17 cellular contexts compared by ENCODE assay signal in genomic region chr1:204321665-204322064, GRCh38. TPM values are rescaled to one million over a fixed set of nuclear protein-coding genes. Genes with fewer than 3 reads are reported as not detected.
DNase-seq lines count a peak whose midpoint lies in the region; ATAC-seq and TF ChIP-seq lines count a peak whose summit lies in the region.
"Had no signal": no experiment of that assay in that cellular context is flagged by ENCODE, and none has a peak within 500 bp of the region (broad histone marks: within the 10 kb centered on the region; RNA-seq: fewer than 3 reads in every experiment).

No MANE protein-coding gene starts in this region.

- TF ChIP-seq CTCF in BE2C (IDR thresholded peaks at IDR 0.05; ENCODE audit: low read depth, low read length) = no peak
- TF ChIP-seq CTCF in RWPE2 (IDR thresholded peaks at IDR 0.05; ENCODE audit: poor library complexity, severe bottlenecking) = no peak
- TF ChIP-seq CTCF in nephron progenitor cell (IDR thresholded peaks at IDR 0.05) = no peak

- no peak overlapping the region for H3K27ac ChIP-seq in RWPE2 (ENCODE audit: poor library complexity, severe bottlenecking)
- H3K27ac ChIP-seq: BLaER1 treated with 17β-estradiol and CSF1 and Interleukin-3, amounts not matched to agents 10 nM and 100 nM; body of pancreas; pancreas had no signal

- H3K4me3 Mint-ChIP-seq in nephron progenitor cell = no peak overlapping the region
- H3K4me3 Mint-ChIP-seq: activated T-helper 17 cell treated with anti-CD3 and anti-CD28 coated beads, Interleukin-2, amount 50 U/mL, for 72 hours had no signal

- H3K4me1 Mint-ChIP-seq in nephron progenitor cell = peaks cover 17% of the 10 kb centered on the region

- H3K4me1 ChIP-seq in BE2C (peaks cover 30% of the 10 kb centered on the region), RWPE2 (ENCODE audit: insufficient read depth, poor library complexity, severe bottlenecking) (peaks cover 35% of the 10 kb centered on the region)
- H3K4me1 ChIP-seq: body of pancreas, pancreas had no signal

- ATAC-seq in RWPE2 (ENCODE audit: low read depth) = 0 out of 3 replicates have a peak, but pooled peaks have one; percentile 30
- ATAC-seq in GM18511 (IDR thresholded peaks at IDR 0.05; ENCODE audit: unreplicated experiment) = no peak
- no peak for ATAC-seq in GM21390 (IDR thresholded peaks at IDR 0.05; ENCODE audit: unreplicated experiment)
- ATAC-seq: activated T-helper 17 cell treated with anti-CD3 and anti-CD28 coated beads, Interleukin-2, amount 50 U/mL, for 72 hours; body of pancreas; GM12878 had no signal

- no peaks in the 10 kb centered on the region for H3K27me3 ChIP-seq in BE2C
- H3K27me3 ChIP-seq in RWPE2 (ENCODE audit: insufficient read depth, poor library complexity, severe bottlenecking) = no peaks in the 10 kb centered on the region
- H3K27me3 ChIP-seq: BLaER1 treated with 17β-estradiol and CSF1 and Interleukin-3, amounts not matched to agents 10 nM and 100 nM; body of pancreas; pancreas had no signal

- H3K27ac Mint-ChIP-seq in nephron progenitor cell = peak overlapping the region; percentile 32
- H3K27ac Mint-ChIP-seq: activated T-helper 17 cell treated with anti-CD3 and anti-CD28 coated beads, Interleukin-2, amount 50 U/mL, for 72 hours had no signal

- H3K27me3 Mint-ChIP-seq in nephron progenitor cell (ENCODE audit: low read depth, poor library complexity) = peaks cover 43% of the 10 kb centered on the region

- peak; percentile 45 for DNase-seq in BE2C
- DNase-seq in RWPE2 (ENCODE audit: low spot score) = no peak
- peak; percentile 21 for DNase-seq in fibroblast of gingiva (ENCODE audit: low read depth)
- DNase-seq in nephron progenitor cell = no peak
- no peak for DNase-seq in NCI-H1417 treated with DMSO at 0.1 percent for 48 hours (lab: John Stamatoyannopoulos, UW)
- DNase-seq in activated CD8-positive, alpha-beta memory T cell treated with anti-CD3 and anti-CD28 coated beads, Interleukin-2, amount 50 U/mL, for 48 hours = no peak
- DNase-seq: activated CD4-positive, alpha-beta T cell treated with anti-CD3 and anti-CD28 coated beads for 4 hours; body of pancreas; DMS79; NCI-H2107; pancreas; T-helper 1 cell had no signal

- no peaks in the 10 kb centered on the region for H3K9me3 Mint-ChIP-seq in nephron progenitor cell
- H3K9me3 Mint-ChIP-seq: activated T-helper 17 cell treated with anti-CD3 and anti-CD28 coated beads, Interleukin-2, amount 50 U/mL, for 72 hours had no signal

- H3K9me3 ChIP-seq in BE2C (no peaks in the 10 kb centered on the region), RWPE2 (ENCODE audit: severe bottlenecking) (no peaks in the 10 kb centered on the region)
- H3K9me3 ChIP-seq: BLaER1 treated with 17β-estradiol and CSF1 and Interleukin-3, amounts not matched to agents 10 nM and 100 nM; body of pancreas; pancreas had no signal

- H3K36me3 Mint-ChIP-seq in nephron progenitor cell (ENCODE audit: low read depth) = no peaks in the 10 kb centered on the region

- no peak overlapping the region for H3K4me3 ChIP-seq in BE2C (ENCODE audit: low read depth, low read length)
- H3K4me3 ChIP-seq in RWPE2 (ENCODE audit: severe bottlenecking) = no peak overlapping the region
- H3K4me3 ChIP-seq: BLaER1 treated with 17β-estradiol and CSF1 and Interleukin-3, amounts not matched to agents 10 nM and 100 nM; body of pancreas; GM12878; pancreas had no signal

- H3K36me3 ChIP-seq in BE2C (peaks cover 3% of the 10 kb centered on the region; the same call in 1 of the 2 replicates), RWPE2 (ENCODE audit: low read depth) (no peaks in the 10 kb centered on the region)
- H3K36me3 ChIP-seq: BLaER1 treated with 17β-estradiol and CSF1 and Interleukin-3, amounts not matched to agents 10 nM and 100 nM; pancreas had no signal

RNA-seq across cellular contexts. Expression of gene PLEKHA6, which starts 38.1 kb away (rescaled TPM):
- 47.9 TPM for polyA plus RNA-seq in BE2C (2012; ENCODE audit: insufficient read depth, insufficient read length, low read depth)

Comparison
In these comparisons a context has a peak if more than half of its experiments do, and no peak if none do; other contexts are left out.
1. DNase-seq: peak in BE2C (single experiment) and fibroblast of gingiva (single experiment); none in RWPE2 (single experiment), nephron progenitor cell (single experiment), NCI-H1417 treated with DMSO at 0.1 percent for 48 hours (single experiment) and activated CD8-positive, alpha-beta memory T cell treated with anti-CD3 and anti-CD28 coated beads, Interleukin-2, amount 50 U/mL, for 48 hours (single experiment).